In genomic region chr14:88553886-88554457, GRCh38 we compare ENCODE assay signal across 8 cellular contexts. TPM values are rescaled to one million over a fixed set of nuclear protein-coding genes. Genes with fewer than 3 reads are reported as not detected.
DNase-seq lines count a peak whose midpoint lies in the region; ATAC-seq and TF ChIP-seq lines count a peak whose summit lies in the region.

No MANE protein-coding gene starts in this region.

- no peaks in the 10 kb centered on the region for H3K9me2 ChIP-seq in DOHH2 (replicated peaks; ENCODE audit: control insufficient read depth, low read length)

- H3K27ac Mint-ChIP-seq in endodermal cell: peak overlapping the region; percentile 95
- H3K27ac Mint-ChIP-seq in nephron: peak overlapping the region; percentile 88 to 99 (median 99)

- H3K36me3 ChIP-seq in DOHH2 (ENCODE audit: control insufficient read depth, low read length) (no peaks in the 10 kb centered on the region), OCI-LY3 (replicated peaks; ENCODE audit: low read depth, low read length) (no peaks in the 10 kb centered on the region), endodermal cell (ENCODE audit: control insufficient read depth, insufficient read depth, low read length) (peaks cover 23% of the 10 kb centered on the region)

- H3K9me3 Mint-ChIP-seq in endodermal cell (no peaks in the 10 kb centered on the region), nephron (no peaks in the 10 kb centered on the region)

- H4K20me1 ChIP-seq in DOHH2 (ENCODE audit: control insufficient read depth, insufficient read depth, low read depth, low read length) (no peaks in the 10 kb centered on the region), OCI-LY3 (ENCODE audit: insufficient read depth, low read length) (no peaks in the 10 kb centered on the region)

- H3K9ac ChIP-seq in OCI-LY3 (ENCODE audit: low read length): peak overlapping the region; percentile 66
- peak overlapping the region; percentile 91 for H3K9ac ChIP-seq in endodermal cell (ENCODE audit: extremely low read depth, low read length, poor library complexity, severe bottlenecking)

- DNase-seq in endodermal cell: no peak
- DNase-seq in NK-92 treated with Interleukin-12 subunit alpha and Interleukin-12 subunit beta, amount 100 ng/mL, for 24 hours (lab: John Stamatoyannopoulos, UW): no peak
- DNase-seq in stimulated activated CD4-positive, alpha-beta T cell treated with anti-CD3 and anti-CD28 coated beads, Interleukin-1b, Interleukin-23, amount 100 ng/mL, for 48 hours: no peak

- H3F3A ChIP-seq in DOHH2 (ENCODE audit: control insufficient read depth, insufficient read depth): no peaks in the 10 kb centered on the region

- H3K4me2 ChIP-seq in DOHH2 (ENCODE audit: low read length): peak overlapping the region; percentile 59
- peak overlapping the region; percentile 100 for H3K4me2 ChIP-seq in OCI-LY3 (ENCODE audit: low read length)

- peak overlapping the region; percentile 66 for H3K4me3 ChIP-seq in DOHH2 (ENCODE audit: low read length)
- peak overlapping the region; percentile 100 for H3K4me3 ChIP-seq in OCI-LY3 (ENCODE audit: low read length)
- H3K4me3 ChIP-seq in endodermal cell (ENCODE audit: low read length): peak overlapping the region; percentile 85

- H3K36me3 Mint-ChIP-seq in endodermal cell (ENCODE audit: low read depth): peaks cover 3% of the 10 kb centered on the region
- peaks cover 9% of the 10 kb centered on the region for H3K36me3 Mint-ChIP-seq in nephron (ENCODE audit: low read depth)

- H3K4me3 Mint-ChIP-seq in endodermal cell: peak overlapping the region; percentile 81
- H3K4me3 Mint-ChIP-seq in nephron: peak overlapping the region; percentile 94 to 98 (median 95)

- TF ChIP-seq CTCF in DOHH2 (IDR thresholded peaks at IDR 0.05; ENCODE audit: low read depth, low read length, poor library complexity, severe bottlenecking): no peak
- no peak for TF ChIP-seq CTCF in OCI-LY3 (IDR thresholded peaks at IDR 0.05; ENCODE audit: low read depth, low read length)
- TF ChIP-seq CTCF in endodermal cell (conservative IDR thresholded peaks at IDR 0.05): no peak
- TF ChIP-seq CTCF in nephron (IDR thresholded peaks at IDR 0.05; ENCODE audit: unreplicated experiment in 3 of 3): no peak

- H3K4me1 Mint-ChIP-seq in endodermal cell (peaks cover 22% of the 10 kb centered on the region), nephron (peaks cover 42% of the 10 kb centered on the region)

- WGBS in endodermal cell (ENCODE audit: insufficient coverage in 1 of 2, insufficient read length in 1 of 2), 2 experiments: 1 to 3% methylated on average over 14 to 19 of the region's 19 CpGs

- H3K27me3 ChIP-seq in DOHH2 (ENCODE audit: control insufficient read depth, low read length) (peaks cover 38% of the 10 kb centered on the region), OCI-LY3 (ENCODE audit: low read depth, low read length) (peaks cover 40% of the 10 kb centered on the region), endodermal cell (ENCODE audit: control insufficient read depth, insufficient read depth, low read length, poor library complexity, severe bottlenecking) (no peaks in the 10 kb centered on the region)

- H3K4me1 ChIP-seq in DOHH2 (ENCODE audit: control insufficient read depth, low read length) (peaks cover 25% of the 10 kb centered on the region), OCI-LY3 (ENCODE audit: low read length) (peaks cover 9% of the 10 kb centered on the region), endodermal cell (ENCODE audit: control insufficient read depth, insufficient read depth, low read length) (peaks cover 5% of the 10 kb centered on the region)

- ATAC-seq in GM18517 (IDR thresholded peaks at IDR 0.05; ENCODE audit: unreplicated experiment): no peak
- ATAC-seq in GM18868 (IDR thresholded peaks at IDR 0.05; ENCODE audit: unreplicated experiment): no peak

- H3K9me3 ChIP-seq in DOHH2 (ENCODE audit: control insufficient read depth, insufficient read depth, low read length) (no peaks in the 10 kb centered on the region), OCI-LY3 (ENCODE audit: insufficient read depth, low read length) (no peaks in the 10 kb centered on the region), endodermal cell (ENCODE audit: control insufficient read depth, low read length) (no peaks in the 10 kb centered on the region)

- peak overlapping the region; percentile 82 for H2AFZ ChIP-seq in OCI-LY3 (ENCODE audit: low read depth, low read length)

- no peaks in the 10 kb centered on the region for H3K27me3 Mint-ChIP-seq in endodermal cell (ENCODE audit: insufficient read depth)
- H3K27me3 Mint-ChIP-seq in nephron (ENCODE audit: low read depth): peaks cover 4% of the 10 kb centered on the region

- no peak overlapping the region for H3K27ac ChIP-seq in DOHH2 (ENCODE audit: low read depth, low read length)
- no peak overlapping the region for H3K27ac ChIP-seq in OCI-LY3 (ENCODE audit: low read length)
- peak overlapping the region; percentile 72 for H3K27ac ChIP-seq in endodermal cell (ENCODE audit: low read depth, low read length)

- H3K79me2 ChIP-seq in DOHH2 (ENCODE audit: control insufficient read depth, low read length) (no peaks in the 10 kb centered on the region), OCI-LY3 (ENCODE audit: low read length) (no peaks in the 10 kb centered on the region)

RNA-seq across cellular contexts. Expression of gene PTPN21, which starts 0.8 kb away (rescaled TPM):
- total RNA-seq in endodermal cell: 10 to 100 TPM; 23.8 to 45.5 TPM
- polyA plus RNA-seq in endodermal cell (2013, experiment 1 of 2): 15.0 TPM
- polyA plus RNA-seq in endodermal cell (2013, experiment 2 of 2): 15.1 TPM

RNA-seq across cellular contexts. Expression of gene ZC3H14, which starts 8.9 kb away (rescaled TPM):
- total RNA-seq in endodermal cell: 100 to 1,000 TPM; 111 to 142 TPM
- 93.2 TPM for polyA plus RNA-seq in endodermal cell (2013, experiment 1 of 2)
- 84.6 TPM for polyA plus RNA-seq in endodermal cell (2013, experiment 2 of 2)
